ENCODE assay signal across 8 cellular contexts in genomic region chr17:7281074-7281952, GRCh38. TPM values are rescaled to one million over a fixed set of nuclear protein-coding genes. Genes with fewer than 3 reads are reported as not detected.
DNase-seq lines count a peak whose midpoint lies in the region; ATAC-seq and TF ChIP-seq lines count a peak whose summit lies in the region.

SLC2A4 (plus strand) TSS chr17:7281718; CDS start chr17:7281935, 217 bp downstream.

- no peak within 1 kb of the TSS for H3K27ac ChIP-seq in CD8-positive, alpha-beta T cell (ENCODE audit: low read depth, low read length)
- H3K27ac ChIP-seq in heart right ventricle (peak within 1 kb of the TSS; percentile 84 to 98 (median 92)), tibial nerve (peak within 1 kb of the TSS; percentile 21 to 86 (median 73))

- POLR2A ChIA-PET in CD8-positive, alpha-beta T cell (lab: Charles Lee) = interaction anchor here (0.6 to 2.2 kb wide), 4 partner anchors 12 to 204 kb away, joined by 4 to 8 read pairs (median 4); no protein-coding TSS in a partner anchor

- H3K27me3 Mint-ChIP-seq in CD8-positive, alpha-beta T cell (ENCODE audit: low read depth) = peaks cover 13% of the 10 kb centered on the region

- H3K36me3 ChIP-seq in CD8-positive, alpha-beta T cell (ENCODE audit: insufficient read depth, low read length) = no peaks in the 10 kb centered on the region
- H3K36me3 ChIP-seq in heart right ventricle (peaks cover 0 to 30% (median 7%) of the 10 kb centered on the region in 9 donors), tibial nerve (no peaks in the 10 kb centered on the region)

- TF ChIP-seq EP300 in tibial nerve (IDR thresholded peaks at IDR 0.05) = peak; percentile 51 to 70

- no peaks in the 10 kb centered on the region for H3K36me3 Mint-ChIP-seq in CD8-positive, alpha-beta T cell

- H3K27ac Mint-ChIP-seq in CD8-positive, alpha-beta T cell = no peak within 1 kb of the TSS

- H3K4me1 Mint-ChIP-seq in CD8-positive, alpha-beta T cell (ENCODE audit: low read depth) = peaks cover 16% of the 10 kb centered on the region

- peak in 1 of 2 donors; percentile 12 for TF ChIP-seq POLR2A in tibial nerve (IDR thresholded peaks at IDR 0.05)

- ATAC-seq in CD8-positive, alpha-beta T cell = peak; percentile 69
- ATAC-seq in GM21723 (IDR thresholded peaks at IDR 0.05; ENCODE audit: unreplicated experiment) = peak; percentile 63
- peak; percentile 78 to 91 (median 86) for ATAC-seq in heart right ventricle

- H3K4me1 ChIP-seq in CD8-positive, alpha-beta T cell (ENCODE audit: insufficient read depth, low read length) = peaks cover 25% of the 10 kb centered on the region
- H3K4me1 ChIP-seq in heart right ventricle (peaks cover 0 to 60% (median 28%) of the 10 kb centered on the region in 9 donors), tibial nerve (peaks cover 0 to 27% (median 13%) of the 10 kb centered on the region in 4 donors)

- CTCF ChIA-PET in CD8-positive, alpha-beta T cell (lab: Charles Lee) = interaction anchor here (0.6 to 9.5 kb wide), 19 partner anchors 11 to 407 kb away, joined by 3 to 80 read pairs (median 3); partner anchors contain the start of gene WRAP53

- peak; percentile 59 to 83 (median 75) for DNase-seq in CD8-positive, alpha-beta T cell
- DNase-seq in NAMALWA (ENCODE audit: low spot score) (peak; percentile 92), T-helper 2 cell (peak; percentile 61 to 86 (median 78)), amniotic stem cell (lab: John Stamatoyannopoulos, UW) (peak; percentile 69), heart right ventricle (peak; percentile 94 to 95), pons (ENCODE audit: low spot score) (peak; percentile 76), tibial nerve (ENCODE audit: low spot score in 2 of 2) (peak; percentile 87 to 95)

- intact Hi-C loops in CD8-positive, alpha-beta T cell (cut with DNase I, micrococcal nuclease) = loop anchor here (1.0 to 5.0 kb wide), 6 partner anchors 17 to 280 kb away; partner anchors contain the start of genes GPS2 (in 1 of the 2) and SENP3 (in 1 of the 2)
- intact Hi-C loops in heart right ventricle (cut with DNase I) = loop anchor here in 8 of 10 donors (1.0 to 5.0 kb wide), 6 partner anchors 15 to 67 kb away; partner anchors contain the start of genes ELP5 (in 1 of the 8) and NEURL4 (in 1 of the 8)

- no peaks in the 10 kb centered on the region for H3K9me3 ChIP-seq in CD8-positive, alpha-beta T cell (ENCODE audit: low read length)
- H3K9me3 ChIP-seq in heart right ventricle (no peaks in the 10 kb centered on the region), tibial nerve (no peaks in the 10 kb centered on the region)

- no peak for TF ChIP-seq CTCF in CD8-positive, alpha-beta T cell (IDR thresholded peaks at IDR 0.05)
- no peak for TF ChIP-seq CTCF in heart right ventricle (IDR thresholded peaks at IDR 0.05)
- no peak for TF ChIP-seq CTCF in tibial nerve (IDR thresholded peaks at IDR 0.05)

- H3K27me3 ChIP-seq in CD8-positive, alpha-beta T cell (ENCODE audit: insufficient read depth, low read length) = no peaks in the 10 kb centered on the region
- peaks cover 0 to 45% (median 0%) of the 10 kb centered on the region in 7 donors for H3K27me3 ChIP-seq in heart right ventricle
- H3K27me3 ChIP-seq in tibial nerve = peaks cover 0 to 20% of the 10 kb centered on the region in 2 donors

- H3K4me3 ChIP-seq in CD8-positive, alpha-beta T cell (ENCODE audit: low read depth, low read length) = peak within 1 kb of the TSS; percentile 46
- H3K4me3 ChIP-seq in heart right ventricle = peak within 1 kb of the TSS; percentile 22 to 66 (median 60)
- H3K4me3 ChIP-seq in tibial nerve = peak within 1 kb of the TSS; percentile 5 to 59 (median 26)

- WGBS in heart right ventricle, 2 donors = 0 to 1% methylated on average over 69 to 71 of the region's 71 CpGs
- 1% methylated on average over 25 to 45 of the region's 71 CpGs for WGBS in tibial nerve, 2 donors

- no peaks in the 10 kb centered on the region for H3K9me3 Mint-ChIP-seq in CD8-positive, alpha-beta T cell

- peak within 1 kb of the TSS; percentile 79 for H3K4me3 Mint-ChIP-seq in CD8-positive, alpha-beta T cell

RNA-seq across cellular contexts. Expression of gene SLC2A4, which starts in this region (rescaled TPM):
- total RNA-seq in CD8-positive, alpha-beta T cell = not detected
- 100 to 1,000 TPM in 9 of 10 donors, 10 to 100 TPM in 1; 98.1 to 186 (median 177) TPM for total RNA-seq in heart right ventricle
- 100 to 1,000 TPM in 1 of 2 donors, 10 to 100 TPM in 1; 41.8 to 140 TPM for polyA plus RNA-seq in heart right ventricle
- 10 to 100 TPM in 1 of 4 donors, 1 to 10 TPM in 3; 5.2 to 20.1 (median 6.2) TPM for total RNA-seq in tibial nerve

Comparison
In these comparisons a context has a peak if more than half of its experiments do, and no peak if none do; other contexts are left out.
1. RNA of gene SLC2A4 (total RNA-seq): 98.1 to 186 TPM in heart right ventricle and 5.2 to 20.1 TPM in tibial nerve; not detected in CD8-positive, alpha-beta T cell; every median in the first group is over 4 times any median in the second.
2. RNA of gene SLC2A4 (total RNA-seq): 98.1 to 186 TPM in heart right ventricle; 5.2 to 20.1 TPM in tibial nerve; every median in the first group is over 4 times any median in the second.
3. Peak in DNase-seq, ATAC-seq and H3K4me3 ChIP-seq in CD8-positive, alpha-beta T cell; RNA of the gene not detected or under 1 TPM.
4. Peak in every context shown above with its lines, with median percentiles within 50 percentile points of each other: ATAC-seq, DNase-seq and H3K4me3 ChIP-seq.